Comparison of ENCODE assay signal across 15 cellular contexts in the genomic region with DNA sequence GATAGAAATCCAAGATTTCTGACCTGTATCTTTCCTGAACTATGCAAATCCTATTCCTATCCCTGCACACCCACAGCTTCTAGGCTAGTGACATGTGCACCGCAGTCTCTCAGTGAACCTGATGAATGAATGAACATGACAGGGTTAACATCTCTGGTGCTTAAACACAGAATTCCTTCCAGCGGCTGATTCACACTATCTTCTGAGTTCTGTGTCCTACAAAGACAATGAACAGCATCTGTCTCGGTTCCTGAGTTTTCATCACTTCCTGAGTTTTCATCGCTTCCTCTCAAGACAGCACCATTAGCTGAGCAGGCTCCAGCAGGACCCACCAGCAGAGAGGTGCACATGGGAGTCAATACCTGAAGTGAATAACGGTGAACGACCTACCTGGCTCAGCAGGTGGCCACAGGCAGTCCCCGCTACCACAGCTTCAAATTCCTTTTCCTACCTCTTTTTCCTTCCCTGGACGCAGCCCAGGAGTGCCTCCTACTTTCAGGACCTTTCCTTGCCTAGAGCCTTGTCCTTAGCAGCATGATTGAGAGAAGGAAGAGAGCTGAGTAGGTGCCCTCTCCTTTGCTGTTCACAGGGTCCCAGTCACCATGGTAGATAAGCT.
DNase-seq lines count a peak whose midpoint lies in the region; ATAC-seq and TF ChIP-seq lines count a peak whose summit lies in the region.
"Had no signal": no experiment of that assay in that cellular context is flagged by ENCODE, and none has a peak within 500 bp of the region (broad histone marks: within the 10 kb centered on the region; RNA-seq: fewer than 3 reads in every experiment).

No MANE protein-coding gene starts in this region.

- H3K27me3 ChIP-seq in ascending aorta, result no peaks in the 10 kb centered on the region

- H3K4me1 ChIP-seq in ascending aorta, result no peaks in the 10 kb centered on the region

- intact Hi-C loops in ascending aorta (cut with DNase I), result no loop called here

- H3K9me3 ChIP-seq in ascending aorta, result no peaks in the 10 kb centered on the region

- H3K9me3 Mint-ChIP-seq in endothelial cell (ENCODE audit: unreplicated experiment) (no peaks in the 10 kb centered on the region), nephron (no peaks in the 10 kb centered on the region)
- H3K9me3 Mint-ChIP-seq: activated CD4-positive, alpha-beta memory T cell treated with anti-CD3 and anti-CD28 coated beads for 36 hours had no signal

- peak overlapping the region; percentile 93 for H3K27ac Mint-ChIP-seq in endothelial cell (ENCODE audit: unreplicated experiment)
- H3K27ac Mint-ChIP-seq in nephron, result peak overlapping the region in 2 of 3 experiments; percentile 4 to 38
- H3K27ac Mint-ChIP-seq: activated CD4-positive, alpha-beta memory T cell treated with anti-CD3 and anti-CD28 coated beads for 36 hours had no signal

- POLR2A ChIA-PET in HEK293T (lab: Yijun Ruan, JAX), result no interaction called here

- H3K27ac ChIP-seq in ascending aorta, result no peak overlapping the region

- CTCF ChIA-PET in HEK293T (lab: Yijun Ruan, JAX), result interaction anchor here (1.1 kb wide), 1 partner anchor 57 kb away, joined by 3 read pairs; no protein-coding TSS in a partner anchor

- TF ChIP-seq CTCF in endothelial cell (IDR thresholded peaks at IDR 0.05; ENCODE audit: unreplicated experiment) (no peak), nephron (IDR thresholded peaks at IDR 0.05; ENCODE audit: unreplicated experiment in 3 of 3) (no peak), GM13976 (IDR thresholded peaks at IDR 0.05; ENCODE audit: borderline replicate concordance, control extremely low read depth, extremely low read depth, insufficient read depth, missing control alignments) (no peak), ascending aorta (IDR thresholded peaks at IDR 0.05) (no peak)

- H3K4me3 ChIP-seq in ascending aorta, result no peak overlapping the region

- ATAC-seq in GM21515 (IDR thresholded peaks at IDR 0.05; ENCODE audit: unreplicated experiment), result no peak
- ATAC-seq: left lobe of liver had no signal

- H3K36me3 Mint-ChIP-seq in endothelial cell (ENCODE audit: low read depth, unreplicated experiment) (no peaks in the 10 kb centered on the region), nephron (ENCODE audit: low read depth) (peaks cover 13% of the 10 kb centered on the region)
- H3K36me3 Mint-ChIP-seq: activated CD4-positive, alpha-beta memory T cell treated with anti-CD3 and anti-CD28 coated beads for 36 hours had no signal

- H3K4me3 Mint-ChIP-seq in endothelial cell (ENCODE audit: unreplicated experiment), result no peak overlapping the region
- no peak overlapping the region for H3K4me3 Mint-ChIP-seq in nephron
- H3K4me3 Mint-ChIP-seq: activated CD4-positive, alpha-beta memory T cell treated with anti-CD3 and anti-CD28 coated beads for 36 hours had no signal

- H3K36me3 ChIP-seq in ascending aorta, result no peaks in the 10 kb centered on the region

- in situ Hi-C loops in GM13976 (cut with MboI; ENCODE audit: low sequenced_read_pairs, unreplicated experiment), result no loop called here

- H3K27me3 Mint-ChIP-seq in endothelial cell (ENCODE audit: unreplicated experiment) (peaks cover 11% of the 10 kb centered on the region), nephron (ENCODE audit: low read depth) (no peaks in the 10 kb centered on the region)

- peaks cover 65% of the 10 kb centered on the region for H3K4me1 Mint-ChIP-seq in endothelial cell (ENCODE audit: unreplicated experiment)
- H3K4me1 Mint-ChIP-seq in nephron, result peaks cover 44% of the 10 kb centered on the region

- DNase-seq in COLO829 (ENCODE audit: low spot score) (peak; percentile 67), NCI-H226 (peak; percentile 23), endothelial cell (ENCODE audit: low spot score) (no peak), HEK293T (ENCODE audit: extremely low spot score) (no peak), GM13976 (ENCODE audit: low spot score) (no peak), ascending aorta (ENCODE audit: low spot score in 2 of 2) (no peak)
- DNase-seq: activated CD4-positive, alpha-beta memory T cell treated with anti-CD3 and anti-CD28 coated beads for 36 hours; AML-193; erythroblast; NCI-H1930; NCI-H510A treated with DMSO at 0.1 percent for 48 hours; stimulated activated CD4-positive, alpha-beta T cell treated with anti-CD3 and anti-CD28 coated beads, Interleukin-15, amount 100 ng/mL, for 24 hours had no signal

TF ChIP-seq in HEK293T, 16 proteins besides CTCF, POLR2A, EP300 and RAD21:
- no peak for TF ChIP-seq FOXM1 (IDR thresholded peaks at IDR 0.05; ENCODE audit: borderline replicate concordance)
- no peak for TF ChIP-seq CTBP1 (IDR thresholded peaks at IDR 0.05; ENCODE audit: borderline replicate concordance)
- TF ChIP-seq PKNOX1 (IDR thresholded peaks at IDR 0.05), result no peak
- TF ChIP-seq ZNF384 (IDR thresholded peaks at IDR 0.05), result no peak
- no peak for TF ChIP-seq FOXA1 (IDR thresholded peaks at IDR 0.05)
- no peak for TF ChIP-seq TARDBP (IDR thresholded peaks at IDR 0.05)
- no peak for TF ChIP-seq ELF4 (IDR thresholded peaks at IDR 0.05)
- no peak for TF ChIP-seq FOXK2 (IDR thresholded peaks at IDR 0.05)
- no peak for TF ChIP-seq ARNT (IDR thresholded peaks at IDR 0.05)
- TF ChIP-seq NFRKB (IDR thresholded peaks at IDR 0.05), result no peak
- no peak for TF ChIP-seq L3MBTL2 (conservative IDR thresholded peaks at IDR 0.05)
- TF ChIP-seq LEF1 (IDR thresholded peaks at IDR 0.05; ENCODE audit: borderline replicate concordance), result no peak
- no peak for TF ChIP-seq BHLHE40 (IDR thresholded peaks at IDR 0.05; ENCODE audit: borderline replicate concordance)
- no peak for TF ChIP-seq SUZ12 (IDR thresholded peaks at IDR 0.05)
- TF ChIP-seq HDGF (IDR thresholded peaks at IDR 0.05; ENCODE audit: borderline replicate concordance), result no peak
- TF ChIP-seq SP1 (IDR thresholded peaks at IDR 0.05), result no peak

Comparison
In these comparisons a context has a peak if more than half of its experiments do, and no peak if none do; other contexts are left out.
1. DNase-seq: peak in COLO829 (single experiment) and NCI-H226 (single experiment); none in endothelial cell (single experiment), HEK293T (single experiment), GM13976 (single experiment) and ascending aorta (0 of 2).